Comparison of ENCODE assay signal across 14 cellular contexts in the genomic region with DNA sequence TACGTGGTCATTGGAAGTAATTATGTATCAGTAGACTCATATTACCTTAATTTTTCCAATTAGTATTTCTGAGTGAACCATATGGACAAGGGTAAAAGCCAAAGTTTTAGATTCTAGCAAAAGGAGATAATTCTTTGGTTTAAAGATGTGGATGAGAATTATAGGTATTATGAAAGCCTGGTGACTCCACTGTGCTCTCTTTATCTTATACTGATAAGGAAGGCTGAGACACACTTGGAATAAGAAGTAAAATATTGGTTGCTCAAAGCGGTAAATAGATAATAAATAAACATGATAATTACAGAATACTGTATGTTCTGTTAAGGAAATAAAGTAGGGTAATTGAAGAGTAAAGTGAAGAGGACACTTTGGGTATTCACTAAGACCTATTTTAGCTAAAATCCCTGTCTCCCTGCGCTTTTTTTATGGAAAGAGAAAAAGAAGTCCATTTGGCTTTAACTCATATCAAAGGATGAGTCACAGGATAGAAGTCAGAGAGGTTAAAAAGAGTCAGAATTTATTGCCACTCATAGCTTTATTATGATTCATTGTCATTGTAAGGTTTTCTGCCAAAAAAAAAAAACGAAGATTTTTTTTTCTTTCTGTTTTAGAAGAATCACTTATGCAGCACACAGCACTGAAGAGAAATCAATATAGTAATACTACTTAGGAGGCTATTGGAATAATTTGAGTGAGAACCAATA.
A peak's percentile ranks its signal among the peaks of the same experiment; 100 is the strongest.
DNase-seq lines count a peak whose midpoint lies in the region; ATAC-seq and TF ChIP-seq lines count a peak whose summit lies in the region.
"Had no signal": no experiment of that assay in that cellular context is flagged by ENCODE, and none has a peak within 500 bp of the region (broad histone marks: within the 10 kb centered on the region; RNA-seq: fewer than 3 reads in every experiment).

No MANE protein-coding gene starts in this region.

- no peaks in the 10 kb centered on the region for H3K79me2 ChIP-seq in mammary epithelial cell (ENCODE audit: insufficient read depth, low read length)

- no peaks in the 10 kb centered on the region for H3K36me3 ChIP-seq in mammary epithelial cell (ENCODE audit: insufficient read depth, low read length)
- H3K36me3 ChIP-seq: BLaER1 had no signal

- no peaks in the 10 kb centered on the region for H3K27me3 Mint-ChIP-seq in mesothelial cell of epicardium (ENCODE audit: low read depth)

- in situ Hi-C loops in mammary epithelial cell (cut with MboI; ENCODE audit: low sequenced_read_pairs in 2 of 2), result no loop called here

- H3K4me3 ChIP-seq in mammary epithelial cell (replicated peaks in 1 of 3; ENCODE audit: insufficient read depth in 1 of 3, low read depth in 2 of 3, low read length in 3 of 3), result no peak overlapping the region
- H3K4me3 ChIP-seq: BLaER1 had no signal

- H3K27ac Mint-ChIP-seq in mesothelial cell of epicardium, result peak overlapping the region; percentile 37
- H3K27ac Mint-ChIP-seq: endodermal cell had no signal

- H2AFZ ChIP-seq in mammary epithelial cell (ENCODE audit: low read depth, low read length), result no peak overlapping the region

- H3K27me3 ChIP-seq in mammary epithelial cell (ENCODE audit: insufficient read depth, low read length), result no peaks in the 10 kb centered on the region
- H3K27me3 ChIP-seq: BLaER1 had no signal

- no peaks in the 10 kb centered on the region for H3K9me3 ChIP-seq in mammary epithelial cell (replicated peaks; ENCODE audit: insufficient read depth, low read length)
- H3K9me3 ChIP-seq: BLaER1 had no signal

- H3K4me1 ChIP-seq in mammary epithelial cell (ENCODE audit: insufficient read depth, low read length), result no peaks in the 10 kb centered on the region
- H3K4me1 ChIP-seq: BLaER1 had no signal

- H3K4me2 ChIP-seq in mammary epithelial cell (ENCODE audit: insufficient read depth, low read depth, low read length), result no peak overlapping the region
- H3K4me2 ChIP-seq: BLaER1 had no signal

- H3K9me3 Mint-ChIP-seq in mesothelial cell of epicardium, result peaks cover 3% of the 10 kb centered on the region
- H3K9me3 Mint-ChIP-seq: endodermal cell had no signal

- peak; percentile 1 for DNase-seq in Daoy (ENCODE audit: low read depth)
- DNase-seq in LoVo (ENCODE audit: low spot score), result peak; percentile 60
- DNase-seq in mammary epithelial cell, result peak; percentile 12
- DNase-seq in mesothelial cell of epicardium (ENCODE audit: low spot score in 2 of 2, unreplicated experiment in 2 of 2), result no peak
- DNase-seq in GM19238 (ENCODE audit: insufficient read length, low spot score), result no peak
- DNase-seq in AG08396 (ENCODE audit: low spot score), result no peak
- DNase-seq: DND-41; endodermal cell; NCI-H1105; stimulated activated CD4-positive, alpha-beta T cell treated with anti-CD3 and anti-CD28 coated beads, Interleukin-15, amount 100 ng/mL, for 24 hours; substantia nigra had no signal

- TF ChIP-seq CTCF in mammary epithelial cell (conservative IDR thresholded peaks at IDR 0.05 in 1 of 2, IDR thresholded peaks at IDR 0.05 in 1 of 2; ENCODE audit: extremely low read depth in 1 of 2, insufficient read depth in 1 of 2, low read depth in 1 of 2, low read length in 2 of 2) (no peak), mesothelial cell of epicardium (IDR thresholded peaks at IDR 0.05; ENCODE audit: unreplicated experiment) (no peak)

- no peaks in the 10 kb centered on the region for H4K20me1 ChIP-seq in mammary epithelial cell (ENCODE audit: insufficient read depth, low read length)
- H4K20me1 ChIP-seq: BLaER1 had no signal

- no TSS peak for BruUV-seq in mammary epithelial cell (replicated peaks; lab: Mats Ljungman, UMichigan)

- ATAC-seq in GM18909 (IDR thresholded peaks at IDR 0.05; ENCODE audit: poor library complexity, unreplicated experiment), result no peak
- no peak for ATAC-seq in GM21717 (IDR thresholded peaks at IDR 0.05; ENCODE audit: unreplicated experiment)

- H3K27ac ChIP-seq in mammary epithelial cell (ENCODE audit: insufficient read depth, low read depth, low read length), result no peak overlapping the region
- H3K27ac ChIP-seq: BLaER1 had no signal

- dilution Hi-C loops in mammary epithelial cell (cut with HindIII; ENCODE audit: low sequenced_read_pairs), result no loop called here

- intact Hi-C loops in mammary epithelial cell (cut with micrococcal nuclease), result no loop called here

- H3K9ac ChIP-seq in mammary epithelial cell (ENCODE audit: insufficient read depth, low read length), result no peak overlapping the region
- H3K9ac ChIP-seq: BLaER1 had no signal

- CTCF ChIA-PET in mammary epithelial cell (lab: Charles Lee; ENCODE audit: low non-redundant PET), result interaction anchor here (0.9 kb wide), 1 partner anchor 9 kb away, joined by 3 read pairs; no protein-coding TSS in a partner anchor

- H3K4me1 Mint-ChIP-seq in mesothelial cell of epicardium, result peaks cover 6% of the 10 kb centered on the region
- H3K4me1 Mint-ChIP-seq: endodermal cell had no signal

- no peaks in the 10 kb centered on the region for H3K36me3 Mint-ChIP-seq in mesothelial cell of epicardium

- WGBS in mammary epithelial cell (ENCODE audit: low coverage, missing lambda C conversion rate), result 39% methylated on average over 4 of the region's 4 CpGs

- no peak overlapping the region for H3K4me3 Mint-ChIP-seq in mesothelial cell of epicardium
- H3K4me3 Mint-ChIP-seq: endodermal cell had no signal

Comparison
In these comparisons a context has a peak if more than half of its experiments do, and no peak if none do; other contexts are left out.
1. DNase-seq: peak in Daoy (single experiment), LoVo (single experiment) and mammary epithelial cell (single experiment); none in mesothelial cell of epicardium (0 of 2), GM19238 (single experiment) and AG08396 (single experiment).